Comparison of ENCODE assay signal across 1 cellular context in the genomic region with DNA sequence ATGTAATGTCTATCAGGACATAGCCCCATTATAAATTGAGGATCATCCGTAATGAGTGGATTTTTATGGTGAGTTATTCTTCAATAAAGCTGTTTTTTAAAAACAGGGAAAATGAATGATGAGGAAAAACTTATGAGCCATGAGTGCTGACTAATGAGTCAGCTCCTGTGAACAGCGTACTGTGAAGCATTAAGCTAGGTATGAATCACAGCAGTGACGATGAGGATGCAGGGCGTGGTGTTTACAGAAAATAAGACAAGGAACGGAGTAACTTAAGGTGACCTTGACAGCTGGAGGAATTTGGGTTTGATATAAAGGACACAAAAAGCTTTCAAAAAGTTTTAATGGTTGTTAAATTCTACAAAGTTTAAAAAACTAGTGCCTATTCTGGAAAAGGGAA.
TF ChIP-seq lines count a peak whose summit lies in the region.

No MANE protein-coding gene starts in this region.

TF ChIP-seq in WTC11, 78 proteins besides CTCF, POLR2A, EP300 and RAD21 (continued from another document):
- TF ChIP-seq, protein P1, sequence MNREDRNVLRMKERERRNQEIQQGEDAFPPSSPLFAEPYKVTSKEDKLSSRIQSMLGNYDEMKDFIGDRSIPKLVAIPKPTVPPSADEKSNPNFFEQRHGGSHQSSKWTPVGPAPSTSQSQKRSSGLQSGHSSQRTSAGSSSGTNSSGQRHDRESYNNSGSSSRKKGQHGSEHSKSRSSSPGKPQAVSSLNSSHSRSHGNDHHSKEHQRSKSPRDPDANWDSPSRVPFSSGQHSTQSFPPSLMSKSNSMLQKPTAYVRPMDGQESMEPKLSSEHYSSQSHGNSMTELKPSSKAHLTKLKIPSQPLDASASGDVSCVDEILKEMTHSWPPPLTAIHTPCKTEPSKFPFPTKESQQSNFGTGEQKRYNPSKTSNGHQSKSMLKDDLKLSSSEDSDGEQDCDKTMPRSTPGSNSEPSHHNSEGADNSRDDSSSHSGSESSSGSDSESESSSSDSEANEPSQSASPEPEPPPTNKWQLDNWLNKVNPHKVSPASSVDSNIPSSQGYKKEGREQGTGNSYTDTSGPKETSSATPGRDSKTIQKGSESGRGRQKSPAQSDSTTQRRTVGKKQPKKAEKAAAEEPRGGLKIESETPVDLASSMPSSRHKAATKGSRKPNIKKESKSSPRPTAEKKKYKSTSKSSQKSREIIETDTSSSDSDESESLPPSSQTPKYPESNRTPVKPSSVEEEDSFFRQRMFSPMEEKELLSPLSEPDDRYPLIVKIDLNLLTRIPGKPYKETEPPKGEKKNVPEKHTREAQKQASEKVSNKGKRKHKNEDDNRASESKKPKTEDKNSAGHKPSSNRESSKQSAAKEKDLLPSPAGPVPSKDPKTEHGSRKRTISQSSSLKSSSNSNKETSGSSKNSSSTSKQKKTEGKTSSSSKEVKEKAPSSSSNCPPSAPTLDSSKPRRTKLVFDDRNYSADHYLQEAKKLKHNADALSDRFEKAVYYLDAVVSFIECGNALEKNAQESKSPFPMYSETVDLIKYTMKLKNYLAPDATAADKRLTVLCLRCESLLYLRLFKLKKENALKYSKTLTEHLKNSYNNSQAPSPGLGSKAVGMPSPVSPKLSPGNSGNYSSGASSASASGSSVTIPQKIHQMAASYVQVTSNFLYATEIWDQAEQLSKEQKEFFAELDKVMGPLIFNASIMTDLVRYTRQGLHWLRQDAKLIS (CRISPR knock-in tag; IDR thresholded peaks at IDR 0.05; ENCODE audit: borderline replicate concordance), result no peak
- TF ChIP-seq HMGXB4 (CRISPR knock-in tag; IDR thresholded peaks at IDR 0.05), result no peak
